Comparison of ENCODE assay signal across 29 cellular contexts in genomic region chr9:87234854-87235253, GRCh38.
"Had no signal": no experiment of that assay in that cellular context is flagged by ENCODE, and none has a peak within 500 bp of the region (broad histone marks: within the 10 kb centered on the region; RNA-seq: fewer than 3 reads in every experiment).

No MANE protein-coding gene starts in this region.

- H3K36me3 ChIP-seq: neural progenitor cell, ovary, right lobe of liver, spleen, stomach, thoracic aorta, thyroid gland, tibial nerve, upper lobe of left lung, uterus had no signal

- H3K9me3 ChIP-seq: ovary, psoas muscle, right lobe of liver, spleen, stomach, thoracic aorta, thyroid gland, tibial nerve, upper lobe of left lung, uterus had no signal

- H3K4me3 ChIP-seq: neural progenitor cell, ovary, psoas muscle, right lobe of liver, skin epidermis, smooth muscle cell, spleen, stomach, thoracic aorta, thyroid gland, tibial nerve, upper lobe of left lung, uterus had no signal

- H3K36me3 Mint-ChIP-seq: naive B cell; naive thymus-derived CD8-positive, alpha-beta T cell; natural killer cell treated with Interleukin-12 subunit alpha and Interleukin-12 subunit beta and Interleukin-15 and Interleukin-18, amount 100 ng/mL, for 72 hours; neural progenitor cell; stimulated activated effector memory CD8-positive, alpha-beta T cell treated with anti-CD3 and anti-CD28 coated beads, Interleukin-12 subunit alpha, Interleukin-12 subunit beta, amount 100 ng/mL, for 72 hours; stimulated activated naive B cell treated with anti-CD40 and anti-IgM and Interleukin-4, amounts not matched to agents 10 μg/mL and 1 μg/mL and 100 μg/mL, for 72 hours had no signal

- H3K4me3 Mint-ChIP-seq: naive B cell; naive thymus-derived CD8-positive, alpha-beta T cell; natural killer cell treated with Interleukin-12 subunit alpha and Interleukin-12 subunit beta and Interleukin-15 and Interleukin-18, amount 100 ng/mL, for 72 hours; neural progenitor cell; stimulated activated effector memory CD8-positive, alpha-beta T cell treated with anti-CD3 and anti-CD28 coated beads, Interleukin-12 subunit alpha, Interleukin-12 subunit beta, amount 100 ng/mL, for 72 hours; stimulated activated naive B cell treated with anti-CD40 and anti-IgM and Interleukin-4, amounts not matched to agents 10 μg/mL and 1 μg/mL and 100 μg/mL, for 72 hours; stimulated activated naive CD8-positive, alpha-beta T cell treated with anti-CD3 and anti-CD28 coated beads, Interleukin-15, Interleukin-2, amounts not matched to agents 100 ng/mL and 50 ng/mL, for 24 hours had no signal

- H3K27me3 ChIP-seq: neural progenitor cell, ovary, right lobe of liver, spleen, thyroid gland, tibial nerve, uterus had no signal

- H3K27ac Mint-ChIP-seq: naive thymus-derived CD8-positive, alpha-beta T cell; natural killer cell treated with Interleukin-12 subunit alpha and Interleukin-12 subunit beta and Interleukin-15 and Interleukin-18, amount 100 ng/mL, for 72 hours; neural progenitor cell; progenitor cell of endocrine pancreas; stimulated activated effector memory CD8-positive, alpha-beta T cell treated with anti-CD3 and anti-CD28 coated beads, Interleukin-12 subunit alpha, Interleukin-12 subunit beta, amount 100 ng/mL, for 72 hours; stimulated activated naive B cell treated with anti-CD40 and anti-IgM and Interleukin-4, amounts not matched to agents 10 μg/mL and 1 μg/mL and 100 μg/mL, for 72 hours; stimulated activated naive CD8-positive, alpha-beta T cell treated with anti-CD3 and anti-CD28 coated beads, Interleukin-15, Interleukin-2, amounts not matched to agents 100 ng/mL and 50 ng/mL, for 24 hours had no signal

- ATAC-seq: naive thymus-derived CD8-positive, alpha-beta T cell; natural killer cell treated with Interleukin-12 subunit alpha and Interleukin-12 subunit beta and Interleukin-15 and Interleukin-18, amount 100 ng/mL, for 72 hours; right cardiac atrium; right lobe of liver; stimulated activated effector memory CD8-positive, alpha-beta T cell treated with anti-CD3 and anti-CD28 coated beads, Interleukin-12 subunit alpha, Interleukin-12 subunit beta, amount 100 ng/mL, for 72 hours; stimulated activated naive B cell treated with anti-CD40 and anti-IgM and Interleukin-4, amounts not matched to agents 10 μg/mL and 1 μg/mL and 100 μg/mL, for 72 hours had no signal

- DNase-seq: naive B cell; naive thymus-derived CD8-positive, alpha-beta T cell; occipital lobe; ovary; posterior cingulate gyrus; psoas muscle; right cardiac atrium; right lobe of liver; spleen; stimulated activated CD4-positive, alpha-beta T cell treated with anti-CD3 and anti-CD28 coated beads, Interleukin-15, amount 100 ng/mL, for 24 hours; stimulated activated CD4-positive, alpha-beta T cell treated with anti-CD3 and anti-CD28 coated beads, Interleukin-2, amount 100 ng/mL, for 24 hours; stimulated activated CD4-positive, alpha-beta T cell treated with anti-CD3 and anti-CD28 coated beads, Interleukin-2, amount 100 ng/mL, for 48 hours; stimulated activated CD4-positive, alpha-beta T cell treated with anti-CD3 and anti-CD28 coated beads, Interleukin-4, amount 100 ng/mL, for 24 hours; stimulated activated naive B cell treated with anti-CD40 and anti-IgM and Interleukin-4, amounts not matched to agents 10 μg/mL and 1 μg/mL and 100 μg/mL, for 72 hours; stimulated activated naive CD4-positive, alpha-beta T cell treated with Interleukin-2 at 50 U/mL for 16 hours; stomach; thyroid gland; upper lobe of left lung; uterus had no signal

- H3K27me3 Mint-ChIP-seq: naive B cell, progenitor cell of endocrine pancreas had no signal

- H3K9me3 Mint-ChIP-seq: natural killer cell treated with Interleukin-12 subunit alpha and Interleukin-12 subunit beta and Interleukin-15 and Interleukin-18, amount 100 ng/mL, for 72 hours; stimulated activated effector memory CD8-positive, alpha-beta T cell treated with anti-CD3 and anti-CD28 coated beads, Interleukin-12 subunit alpha, Interleukin-12 subunit beta, amount 100 ng/mL, for 72 hours had no signal

- H3K4me1 Mint-ChIP-seq: naive B cell; naive thymus-derived CD8-positive, alpha-beta T cell; neural progenitor cell; stimulated activated effector memory CD8-positive, alpha-beta T cell treated with anti-CD3 and anti-CD28 coated beads, Interleukin-12 subunit alpha, Interleukin-12 subunit beta, amount 100 ng/mL, for 72 hours; stimulated activated naive B cell treated with anti-CD40 and anti-IgM and Interleukin-4, amounts not matched to agents 10 μg/mL and 1 μg/mL and 100 μg/mL, for 72 hours had no signal

- H3K27ac ChIP-seq: neural progenitor cell, ovary, parathyroid adenoma, psoas muscle, right lobe of liver, skin epidermis, spleen, stomach, thoracic aorta, thyroid gland, tibial nerve, upper lobe of left lung, uterus had no signal

- H3K4me1 ChIP-seq: neural progenitor cell, parathyroid adenoma, psoas muscle, right lobe of liver, spleen, stomach, thyroid gland, upper lobe of left lung, uterus had no signal
